Comparison of ENCODE assay signal across 9 cellular contexts in the genomic region with DNA sequence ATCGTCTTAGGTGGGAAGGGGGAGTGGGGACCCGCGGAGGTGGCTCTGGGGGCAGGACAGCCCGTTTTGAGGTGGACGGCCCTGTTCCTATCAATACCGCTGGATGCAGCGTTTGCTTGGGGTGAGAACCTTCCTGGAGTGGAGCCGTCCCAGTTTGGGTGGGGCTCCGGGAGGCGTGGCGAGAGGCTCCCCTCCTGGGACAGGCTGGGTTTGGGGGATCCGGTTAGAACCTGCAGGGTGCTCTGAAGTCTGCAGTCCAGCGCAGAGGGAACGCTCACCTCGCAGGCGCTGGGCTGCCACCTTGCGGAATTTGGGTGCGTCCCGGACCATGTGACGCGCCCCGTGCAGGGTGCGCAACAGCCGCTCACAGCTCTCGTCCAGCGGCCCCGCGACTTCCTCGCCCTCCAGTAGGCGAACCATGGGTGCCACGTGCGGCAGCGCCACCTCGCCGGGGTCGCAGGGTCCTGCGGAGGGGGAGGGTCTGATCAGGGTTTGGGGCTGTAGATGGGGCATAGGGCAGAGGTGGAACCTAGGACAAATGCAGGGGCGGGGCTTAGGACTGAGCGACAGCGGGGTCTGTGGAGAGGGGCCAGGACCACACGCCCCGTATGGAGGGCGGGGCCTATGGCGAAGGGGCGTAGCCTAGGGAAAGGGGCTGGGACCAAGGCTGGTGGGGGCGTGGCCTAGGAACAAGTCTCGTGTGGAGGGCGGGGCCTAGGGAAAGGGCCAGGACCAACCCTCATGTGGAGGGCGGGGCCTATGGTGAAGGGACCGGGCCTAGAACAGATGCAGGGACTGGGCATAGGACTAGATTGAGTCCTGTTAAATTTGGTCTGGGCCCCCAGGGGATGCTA. TPM values are rescaled to one million over a fixed set of nuclear protein-coding genes. Genes with fewer than 3 reads are reported as not detected.
A peak's percentile ranks its signal among the peaks of the same experiment; 100 is the strongest.
DNase-seq lines count a peak whose midpoint lies in the region; ATAC-seq and TF ChIP-seq lines count a peak whose summit lies in the region.
"Had no signal": no experiment of that assay in that cellular context is flagged by ENCODE, and none has a peak within 500 bp of the region (broad histone marks: within the 10 kb centered on the region; RNA-seq: fewer than 3 reads in every experiment).

No MANE protein-coding gene starts in this region.

- DNase-seq in GM04504 (ENCODE audit: low read depth): peak; percentile 20
- peak; percentile 35 for DNase-seq in GOT3 (lab: John Stamatoyannopoulos, UW)
- DNase-seq in MG63: peak; percentile 39
- peak; percentile 83 for DNase-seq in activated CD4-positive, alpha-beta memory T cell treated with anti-CD3 and anti-CD28 coated beads, Interleukin-2, amount 10 ng/mL, durations not matched to agents 7 days and 5 days
- peak; percentile 92 to 93 for DNase-seq in erythroblast (lab: John Stamatoyannopoulos, UW)
- DNase-seq in naive thymus-derived CD4-positive, alpha-beta T cell: peak; percentile 64 to 86 (median 75)
- DNase-seq in NCI-H1092 (lab: John Stamatoyannopoulos, UW): no peak

- H3K27me3 ChIP-seq in MG63: no peaks in the 10 kb centered on the region
- H3K27me3 ChIP-seq in naive thymus-derived CD4-positive, alpha-beta T cell (ENCODE audit: control insufficient read depth in 2 of 2, insufficient read depth in 2 of 2, low read length in 2 of 2): no peaks in the 10 kb centered on the region

- peaks cover 45% of the 10 kb centered on the region for H3K36me3 Mint-ChIP-seq in activated CD4-positive, alpha-beta memory T cell treated with anti-CD3 and anti-CD28 coated beads, Interleukin-2, amount 10 ng/mL, durations not matched to agents 7 days and 5 days (ENCODE audit: low read depth)
- peaks cover 2 to 18% (median 10%) of the 10 kb centered on the region in 5 donors for H3K36me3 Mint-ChIP-seq in naive thymus-derived CD4-positive, alpha-beta T cell
- H3K36me3 Mint-ChIP-seq in stimulated activated naive CD8-positive, alpha-beta T cell treated with anti-CD3 and anti-CD28 coated beads, Interleukin-15, Interleukin-2, amounts not matched to agents 100 ng/mL and 50 ng/mL, for 24 hours (ENCODE audit: low read depth): peaks cover 44% of the 10 kb centered on the region

- intact Hi-C loops in naive thymus-derived CD4-positive, alpha-beta T cell (cut with micrococcal nuclease): loop anchor here (1.0 to 5.0 kb wide), 9 partner anchors 14 to 381 kb away; partner anchors contain the start of genes SH2D3A (in 2 of the 2), ALKBH7 (in 1 of the 2), TRIP10 (in 1 of the 2) and VAV1 (in 1 of the 2)

- H3K9me3 Mint-ChIP-seq in activated CD4-positive, alpha-beta memory T cell treated with anti-CD3 and anti-CD28 coated beads, Interleukin-2, amount 10 ng/mL, durations not matched to agents 7 days and 5 days: no peaks in the 10 kb centered on the region
- no peaks in the 10 kb centered on the region for H3K9me3 Mint-ChIP-seq in naive thymus-derived CD4-positive, alpha-beta T cell
- no peaks in the 10 kb centered on the region for H3K9me3 Mint-ChIP-seq in stimulated activated naive CD8-positive, alpha-beta T cell treated with anti-CD3 and anti-CD28 coated beads, Interleukin-15, Interleukin-2, amounts not matched to agents 100 ng/mL and 50 ng/mL, for 24 hours

- peak overlapping the region; percentile 48 for H3K27ac ChIP-seq in naive thymus-derived CD4-positive, alpha-beta T cell (ENCODE audit: low read depth, low read length)
- H3K27ac ChIP-seq: epithelial cell of prostate had no signal

- H3K4me3 Mint-ChIP-seq in activated CD4-positive, alpha-beta memory T cell treated with anti-CD3 and anti-CD28 coated beads, Interleukin-2, amount 10 ng/mL, durations not matched to agents 7 days and 5 days: peak overlapping the region; percentile 67
- H3K4me3 Mint-ChIP-seq in naive thymus-derived CD4-positive, alpha-beta T cell: peak overlapping the region; percentile 64 to 89 (median 74)
- peak overlapping the region; percentile 71 for H3K4me3 Mint-ChIP-seq in stimulated activated naive CD8-positive, alpha-beta T cell treated with anti-CD3 and anti-CD28 coated beads, Interleukin-15, Interleukin-2, amounts not matched to agents 100 ng/mL and 50 ng/mL, for 24 hours

- peak overlapping the region; percentile 80 for H3K27ac Mint-ChIP-seq in activated CD4-positive, alpha-beta memory T cell treated with anti-CD3 and anti-CD28 coated beads, Interleukin-2, amount 10 ng/mL, durations not matched to agents 7 days and 5 days
- peak overlapping the region; percentile 41 to 93 (median 88) for H3K27ac Mint-ChIP-seq in naive thymus-derived CD4-positive, alpha-beta T cell
- peak overlapping the region; percentile 88 for H3K27ac Mint-ChIP-seq in stimulated activated naive CD8-positive, alpha-beta T cell treated with anti-CD3 and anti-CD28 coated beads, Interleukin-15, Interleukin-2, amounts not matched to agents 100 ng/mL and 50 ng/mL, for 24 hours

- H3K27me3 Mint-ChIP-seq in activated CD4-positive, alpha-beta memory T cell treated with anti-CD3 and anti-CD28 coated beads, Interleukin-2, amount 10 ng/mL, durations not matched to agents 7 days and 5 days: no peaks in the 10 kb centered on the region
- no peaks in the 10 kb centered on the region for H3K27me3 Mint-ChIP-seq in naive thymus-derived CD4-positive, alpha-beta T cell
- H3K27me3 Mint-ChIP-seq in stimulated activated naive CD8-positive, alpha-beta T cell treated with anti-CD3 and anti-CD28 coated beads, Interleukin-15, Interleukin-2, amounts not matched to agents 100 ng/mL and 50 ng/mL, for 24 hours: no peaks in the 10 kb centered on the region

- peaks cover 17% of the 10 kb centered on the region for H3K4me1 Mint-ChIP-seq in activated CD4-positive, alpha-beta memory T cell treated with anti-CD3 and anti-CD28 coated beads, Interleukin-2, amount 10 ng/mL, durations not matched to agents 7 days and 5 days
- H3K4me1 Mint-ChIP-seq in naive thymus-derived CD4-positive, alpha-beta T cell: peaks cover 5 to 14% (median 11%) of the 10 kb centered on the region in 7 donors
- H3K4me1 Mint-ChIP-seq in stimulated activated naive CD8-positive, alpha-beta T cell treated with anti-CD3 and anti-CD28 coated beads, Interleukin-15, Interleukin-2, amounts not matched to agents 100 ng/mL and 50 ng/mL, for 24 hours (ENCODE audit: low read depth): peaks cover 17% of the 10 kb centered on the region

- peak; percentile 96 for ATAC-seq in naive thymus-derived CD4-positive, alpha-beta T cell

- no peaks in the 10 kb centered on the region for H3K9me3 ChIP-seq in MG63
- H3K9me3 ChIP-seq in naive thymus-derived CD4-positive, alpha-beta T cell (ENCODE audit: control insufficient read depth in 2 of 3, low read length in 3 of 3): no peaks in the 10 kb centered on the region

- peak; percentile 32 for TF ChIP-seq POLR2A in erythroblast (IDR thresholded peaks at IDR 0.05; ENCODE audit: low read length)

- H3K4me1 ChIP-seq in naive thymus-derived CD4-positive, alpha-beta T cell (ENCODE audit: control insufficient read depth in 2 of 2, insufficient read depth in 2 of 2, low read length in 2 of 2): no peaks in the 10 kb centered on the region

- H3K36me3 ChIP-seq in MG63: peaks cover 7% of the 10 kb centered on the region; the same call in 1 of the 2 replicates
- peaks cover 3 to 67% (median 5%) of the 10 kb centered on the region in 3 experiments for H3K36me3 ChIP-seq in naive thymus-derived CD4-positive, alpha-beta T cell (ENCODE audit: control insufficient read depth in 2 of 3, insufficient read depth in 3 of 3, low read length in 3 of 3)

- POLR2A ChIA-PET in activated CD4-positive, alpha-beta memory T cell treated with anti-CD3 and anti-CD28 coated beads, Interleukin-2, amount 10 ng/mL, durations not matched to agents 7 days and 5 days (lab: Charles Lee): no interaction called here
- POLR2A ChIA-PET in naive thymus-derived CD4-positive, alpha-beta T cell (lab: Charles Lee): interaction anchor here (0.8 to 2.3 kb wide), 2 partner anchors 47 to 49 kb away, joined by 3 to 9 read pairs; no protein-coding TSS in a partner anchor

- H3K4me3 ChIP-seq in MG63: no peak overlapping the region
- H3K4me3 ChIP-seq in naive thymus-derived CD4-positive, alpha-beta T cell (ENCODE audit: low read length): peak overlapping the region; percentile 64

- CTCF ChIA-PET in activated CD4-positive, alpha-beta memory T cell treated with anti-CD3 and anti-CD28 coated beads, Interleukin-2, amount 10 ng/mL, durations not matched to agents 7 days and 5 days (lab: Charles Lee): interaction anchor here (1.2 to 2.2 kb wide), 3 partner anchors 15 to 110 kb away, joined by 4 to 8 read pairs (median 7); no protein-coding TSS in a partner anchor
- CTCF ChIA-PET in naive thymus-derived CD4-positive, alpha-beta T cell (lab: Charles Lee): interaction anchor here (1.7 kb wide), 1 partner anchor 15 kb away, joined by 7 read pairs; no protein-coding TSS in a partner anchor

RNA-seq across cellular contexts. Expression of gene SH2D3A, which starts 13.8 kb away (rescaled TPM):
- total RNA-seq in MG63 (2014; rRNA removed; shearing (Covaris generic); ENCODE audit: low replicate concordance): not detected in 2 replicates
- total RNA-seq in activated CD4-positive, alpha-beta memory T cell treated with anti-CD3 and anti-CD28 coated beads, Interleukin-2, amount 10 ng/mL, durations not matched to agents 7 days and 5 days: 10 to 100 TPM; 26.4 to 28.1 TPM
- 10 to 100 TPM; 27.9 to 64.7 (median 57.4) TPM for total RNA-seq in naive thymus-derived CD4-positive, alpha-beta T cell
- 10 to 100 TPM; 35.2 to 60.4 TPM for polyA plus RNA-seq in naive thymus-derived CD4-positive, alpha-beta T cell

RNA-seq across cellular contexts. Expression of gene TRIP10, which starts 13.9 kb away (rescaled TPM):
- 37.2 and 58.3 TPM in 2 replicates for total RNA-seq in MG63 (2014; rRNA removed; shearing (Covaris generic); ENCODE audit: low replicate concordance)
- total RNA-seq in activated CD4-positive, alpha-beta memory T cell treated with anti-CD3 and anti-CD28 coated beads, Interleukin-2, amount 10 ng/mL, durations not matched to agents 7 days and 5 days: 10 to 100 TPM; 17.6 to 19.5 TPM
- total RNA-seq in naive thymus-derived CD4-positive, alpha-beta T cell: 10 to 100 TPM in 1 of 5 experiments, 1 to 10 TPM in 4; 2.9 to 17.4 (median 5.4) TPM
- 1 to 10 TPM in 1 of 2 donors, under 1 TPM in 1; 0.74 to 1.8 TPM for polyA plus RNA-seq in naive thymus-derived CD4-positive, alpha-beta T cell

RNA-seq across cellular contexts. Expression of gene GPR108, which starts 16.0 kb away (rescaled TPM):
- total RNA-seq in MG63 (2014; rRNA removed; shearing (Covaris generic); ENCODE audit: low replicate concordance): 39.4 and 78.1 TPM in 2 replicates
- total RNA-seq in activated CD4-positive, alpha-beta memory T cell treated with anti-CD3 and anti-CD28 coated beads, Interleukin-2, amount 10 ng/mL, durations not matched to agents 7 days and 5 days: 100 to 1,000 TPM; 105 to 107 TPM
- total RNA-seq in naive thymus-derived CD4-positive, alpha-beta T cell: 10 to 100 TPM; 36.1 to 81.6 (median 61.9) TPM
- 10 to 100 TPM; 70.6 to 96.5 TPM for polyA plus RNA-seq in naive thymus-derived CD4-positive, alpha-beta T cell

RNA-seq across cellular contexts. Expression of gene VAV1, which starts 19.1 kb away (rescaled TPM):
- total RNA-seq in MG63 (2014; rRNA removed; shearing (Covaris generic); ENCODE audit: low replicate concordance): 0.63 TPM in 1 of 2 replicates, not detected in the other
- 100 to 1,000 TPM; 105 to 107 TPM for total RNA-seq in activated CD4-positive, alpha-beta memory T cell treated with anti-CD3 and anti-CD28 coated beads, Interleukin-2, amount 10 ng/mL, durations not matched to agents 7 days and 5 days
- 100 to 1,000 TPM in 3 of 5 experiments, 10 to 100 TPM in 2; 90.5 to 132 (median 115) TPM for total RNA-seq in naive thymus-derived CD4-positive, alpha-beta T cell
- 10 to 100 TPM; 26.2 to 41.4 TPM for polyA plus RNA-seq in naive thymus-derived CD4-positive, alpha-beta T cell

RNA-seq across cellular contexts. Expression of gene C3, which starts 33.0 kb away (rescaled TPM):
- 2.2 and 7.5 TPM in 2 replicates for total RNA-seq in MG63 (2014; rRNA removed; shearing (Covaris generic); ENCODE audit: low replicate concordance)
- under 1 TPM; 0.28 to 0.60 TPM for total RNA-seq in activated CD4-positive, alpha-beta memory T cell treated with anti-CD3 and anti-CD28 coated beads, Interleukin-2, amount 10 ng/mL, durations not matched to agents 7 days and 5 days
- 1 to 10 TPM in 3 of 5 experiments, under 1 TPM in 2; 0.57 to 3.7 (median 1.8) TPM for total RNA-seq in naive thymus-derived CD4-positive, alpha-beta T cell
- polyA plus RNA-seq in naive thymus-derived CD4-positive, alpha-beta T cell: not detected

Comparison
In these comparisons a context has a peak if more than half of its experiments do, and no peak if none do; other contexts are left out.
1. RNA of gene SH2D3A, which starts 13.8 kb away (total RNA-seq): 27.9 to 64.7 TPM in naive thymus-derived CD4-positive, alpha-beta T cell and 26.4 to 28.1 TPM in activated CD4-positive, alpha-beta memory T cell treated with anti-CD3 and anti-CD28 coated beads, Interleukin-2, amount 10 ng/mL, durations not matched to agents 7 days and 5 days; not detected in MG63; every median in the first group is over 10 times any median in the second.
2. Peak in every context shown above with its lines, with median percentiles within 50 percentile points of each other: H3K27ac Mint-ChIP-seq and H3K4me3 Mint-ChIP-seq.